In genomic region chr1:88549536-88549935, GRCh38 we compare ENCODE assay signal across 10 cellular contexts.
A peak's percentile ranks its signal among the peaks of the same experiment; 100 is the strongest.
DNase-seq lines count a peak whose midpoint lies in the region; TF ChIP-seq lines count a peak whose summit lies in the region.
"Had no signal": no experiment of that assay in that cellular context is flagged by ENCODE, and none has a peak within 500 bp of the region (broad histone marks: within the 10 kb centered on the region; RNA-seq: fewer than 3 reads in every experiment).

No MANE protein-coding gene starts in this region.

- H3K4me3 Mint-ChIP-seq in T-helper 2 cell treated with Interferon-gamma antibody and Interleukin-4, amounts not matched to agents 5 μg/mL and 100 μg/mL, for 36 hours: no peak overlapping the region

- no CpG with 5 or more reads among the region's 1 CpG for WGBS in mesenchymal stem cell

- no peak overlapping the region for H3K9ac ChIP-seq in mesenchymal stem cell (ENCODE audit: low read length)

- no peak overlapping the region for H2BK5ac ChIP-seq in mesenchymal stem cell (ENCODE audit: low read depth, low read length, poor library complexity, severe bottlenecking)

- no peak for DNase-seq in BE2C
- peak; percentile 9 for DNase-seq in KBM-7
- no peak for DNase-seq in brain microvascular endothelial cell
- peak; percentile 9 for DNase-seq in mesenchymal stem cell
- no peak for DNase-seq in activated effector memory CD4-positive, alpha-beta T cell treated with Interleukin-2 at 50 U/mL for 16 hours
- no peak for DNase-seq in activated CD4-positive, alpha-beta T cell treated with anti-CD3 and anti-CD28 coated beads for 1 hour
- no peak for DNase-seq in hypothalamus (lab: John Stamatoyannopoulos, UW)
- DNase-seq in T-helper 2 cell treated with Interferon-gamma antibody and Interleukin-4, amounts not matched to agents 5 μg/mL and 100 μg/mL, for 36 hours (ENCODE audit: low spot score): no peak
- DNase-seq: NCI-H446 treated with DMSO at 0.1 percent for 48 hours, occipital lobe had no signal

- no peak overlapping the region for H2BK12ac ChIP-seq in mesenchymal stem cell (ENCODE audit: low read length in 2 of 2)

- H2BK120ac ChIP-seq in mesenchymal stem cell (ENCODE audit: low read depth, low read length): no peak overlapping the region

- H2AFZ ChIP-seq in mesenchymal stem cell (ENCODE audit: low read depth, low read length): no peak overlapping the region

- H3K27me3 Mint-ChIP-seq in T-helper 2 cell treated with Interferon-gamma antibody and Interleukin-4, amounts not matched to agents 5 μg/mL and 100 μg/mL, for 36 hours (ENCODE audit: low read depth): peaks cover under 1% of the 10 kb centered on the region

- no peaks in the 10 kb centered on the region for H3K79me1 ChIP-seq in mesenchymal stem cell (replicated peaks; ENCODE audit: low read length, poor library complexity, severe bottlenecking)

- no peak overlapping the region for H3K23ac ChIP-seq in mesenchymal stem cell (ENCODE audit: low read length in 2 of 2)

- H3K27ac ChIP-seq in brain microvascular endothelial cell (no peak overlapping the region), mesenchymal stem cell (ENCODE audit: low read length, poor library complexity, severe bottlenecking) (no peak overlapping the region)

- H3K36me3 ChIP-seq in BE2C (no peaks in the 10 kb centered on the region), brain microvascular endothelial cell (replicated peaks) (no peaks in the 10 kb centered on the region), mesenchymal stem cell (ENCODE audit: control insufficient read depth in 1 of 2, insufficient read depth in 2 of 2, low read depth in 1 of 2, low read length in 2 of 2) (no peaks in the 10 kb centered on the region)

- H3K9me3 ChIP-seq in BE2C: no peaks in the 10 kb centered on the region
- H3K9me3 ChIP-seq in mesenchymal stem cell (ENCODE audit: control insufficient read depth, low read length): no peaks in the 10 kb centered on the region

- H3K14ac ChIP-seq in mesenchymal stem cell (ENCODE audit: low read length in 2 of 2): no peak overlapping the region

- no peak overlapping the region for H3K27ac Mint-ChIP-seq in T-helper 2 cell treated with Interferon-gamma antibody and Interleukin-4, amounts not matched to agents 5 μg/mL and 100 μg/mL, for 36 hours

- in situ Hi-C loops in KBM-7 (cut with MboI; ENCODE audit: low pct_unique_long_range_greater_than_20kb, low sequenced_read_pairs) (no loop called here), brain microvascular endothelial cell (cut with HindIII; ENCODE audit: low pct_ligation_motif_present, low sequenced_read_pairs) (no loop called here)

- no peaks in the 10 kb centered on the region for H3K4me1 Mint-ChIP-seq in T-helper 2 cell treated with Interferon-gamma antibody and Interleukin-4, amounts not matched to agents 5 μg/mL and 100 μg/mL, for 36 hours (ENCODE audit: low read depth)

- H3K4ac ChIP-seq in mesenchymal stem cell (ENCODE audit: low read depth in 1 of 2, low read length in 2 of 2): no peak overlapping the region

- H3K9me3 Mint-ChIP-seq in T-helper 2 cell treated with Interferon-gamma antibody and Interleukin-4, amounts not matched to agents 5 μg/mL and 100 μg/mL, for 36 hours: no peaks in the 10 kb centered on the region

- no peak overlapping the region for H2AK5ac ChIP-seq in mesenchymal stem cell (ENCODE audit: low read length, severe bottlenecking)

- H3K4me2 ChIP-seq in mesenchymal stem cell (ENCODE audit: low read length, poor library complexity, severe bottlenecking): no peak overlapping the region

- TF ChIP-seq CTCF in BE2C (IDR thresholded peaks at IDR 0.05; ENCODE audit: low read depth, low read length) (peak; percentile 24; the same call in 1 of the 2 replicates), brain microvascular endothelial cell (IDR thresholded peaks at IDR 0.05; ENCODE audit: low read depth, low read length, missing control alignments) (peak; percentile 7)

- H2BK15ac ChIP-seq in mesenchymal stem cell (ENCODE audit: low read depth, poor library complexity, severe bottlenecking): no peak overlapping the region

- H3K4me1 ChIP-seq in BE2C (0 out of 2 replicates have a peak, but pooled peaks cover 4% of the 10 kb centered on the region), mesenchymal stem cell (ENCODE audit: control insufficient read depth, insufficient read depth, low read depth, low read length) (no peaks in the 10 kb centered on the region)

- H4K91ac ChIP-seq in mesenchymal stem cell (ENCODE audit: low read length): no peak overlapping the region

- H3K18ac ChIP-seq in mesenchymal stem cell (ENCODE audit: low read depth in 1 of 2, low read length in 2 of 2): no peak overlapping the region

- H3K27me3 ChIP-seq in BE2C (no peaks in the 10 kb centered on the region), brain microvascular endothelial cell (replicated peaks) (no peaks in the 10 kb centered on the region), mesenchymal stem cell (ENCODE audit: control insufficient read depth in 1 of 2, insufficient read depth in 1 of 2, low read length in 2 of 2) (peaks cover 0 to 3% of the 10 kb centered on the region in 2 experiments)

- no peaks in the 10 kb centered on the region for H3K36me3 Mint-ChIP-seq in T-helper 2 cell treated with Interferon-gamma antibody and Interleukin-4, amounts not matched to agents 5 μg/mL and 100 μg/mL, for 36 hours (ENCODE audit: low read depth)

- H3K4me3 ChIP-seq in BE2C (ENCODE audit: low read depth, low read length): no peak overlapping the region
- H3K4me3 ChIP-seq in brain microvascular endothelial cell (ENCODE audit: low read depth, low read length): no peak overlapping the region
- H3K4me3 ChIP-seq in mesenchymal stem cell (ENCODE audit: insufficient read depth in 1 of 2, low read depth in 1 of 2, low read length in 2 of 2): no peak overlapping the region

- no peak overlapping the region for H4K8ac ChIP-seq in mesenchymal stem cell (ENCODE audit: low read length)

Comparison
In these comparisons a context has a peak if more than half of its experiments do, and no peak if none do; other contexts are left out.
1. DNase-seq: peak in KBM-7 (single experiment) and mesenchymal stem cell (single experiment); none in BE2C (single experiment), brain microvascular endothelial cell (single experiment), activated effector memory CD4-positive, alpha-beta T cell treated with Interleukin-2 at 50 U/mL for 16 hours (single experiment), activated CD4-positive, alpha-beta T cell treated with anti-CD3 and anti-CD28 coated beads for 1 hour (single experiment), hypothalamus (0 of 51) and T-helper 2 cell treated with Interferon-gamma antibody and Interleukin-4, amounts not matched to agents 5 μg/mL and 100 μg/mL, for 36 hours (single experiment).